Comparison of ENCODE assay signal across 10 cellular contexts in genomic region chr21:36297555-36297937, GRCh38. TPM values are rescaled to one million over a fixed set of nuclear protein-coding genes. Genes with fewer than 3 reads are reported as not detected.
DNase-seq lines count a peak whose midpoint lies in the region; ATAC-seq and TF ChIP-seq lines count a peak whose summit lies in the region.
"Had no signal": no experiment of that assay in that cellular context is flagged by ENCODE, and none has a peak within 500 bp of the region (broad histone marks: within the 10 kb centered on the region; RNA-seq: fewer than 3 reads in every experiment).

No MANE protein-coding gene starts in this region.

- no peaks in the 10 kb centered on the region for H4K20me1 ChIP-seq in PC-9 (ENCODE audit: insufficient read depth)

- no peaks in the 10 kb centered on the region for H3K36me3 ChIP-seq in PC-9 (ENCODE audit: low read depth)

- no peaks in the 10 kb centered on the region for H3K79me2 ChIP-seq in PC-9 (ENCODE audit: low read depth)

- H3F3A ChIP-seq in PC-9 (ENCODE audit: insufficient read depth, low read depth) = no peaks in the 10 kb centered on the region

- ATAC-seq in GM18907 (IDR thresholded peaks at IDR 0.05; ENCODE audit: unreplicated experiment) (peak; percentile 9), HG02884 (IDR thresholded peaks at IDR 0.05; ENCODE audit: unreplicated experiment) (no peak), left colon (no peak)
- peak; percentile 4 for ATAC-seq in effector memory CD8-positive, alpha-beta T cell (replicated peaks)

- H3K27ac Mint-ChIP-seq in effector memory CD8-positive, alpha-beta T cell = peak overlapping the region; percentile 97

- CTCF ChIA-PET in PC-9 (lab: Charles Lee) (no interaction called here), HEK293T (lab: Yijun Ruan, JAX) (no interaction called here)

- no TSS peak for BruUV-seq in PC-9 (replicated peaks; lab: Mats Ljungman, UMichigan)

- H3K9me3 Mint-ChIP-seq in effector memory CD8-positive, alpha-beta T cell = no peaks in the 10 kb centered on the region

- H3K4me1 ChIP-seq in PC-9 (replicated peaks; ENCODE audit: insufficient read depth) = peaks cover 9% of the 10 kb centered on the region; the same call in 1 of the 2 replicates

- no peaks in the 10 kb centered on the region for H3K27me3 ChIP-seq in PC-9 (ENCODE audit: insufficient read depth, low read depth)

- TF ChIP-seq CTCF in PC-9 (conservative IDR thresholded peaks at IDR 0.05) = no peak

- H3K4me3 ChIP-seq in PC-9 (no peak overlapping the region), skin epidermis (peak overlapping the region in 4 of 7 experiments; percentile 3 to 31 (median 10))

- H3K4me1 Mint-ChIP-seq in effector memory CD8-positive, alpha-beta T cell (ENCODE audit: low read depth in 2 of 2) = peaks cover 22 to 23% of the 10 kb centered on the region in 2 donors

- 0 out of 2 replicates have a peak overlapping the region, but pooled peaks have one; percentile 53 for H2AFZ ChIP-seq in PC-9

- peak overlapping the region; percentile 54 for H3K4me2 ChIP-seq in PC-9

- DNase-seq in PC-9 (no peak), HEK293T (ENCODE audit: extremely low spot score) (no peak), left colon (no peak), DMS 273 treated with DMSO at 0.1 percent for 48 hours (lab: John Stamatoyannopoulos, UW) (no peak)
- DNase-seq in effector memory CD8-positive, alpha-beta T cell = no peak
- DNase-seq: left ventricle myocardium superior, NCI-H82 had no signal

- intact Hi-C loops in PC-9 (cut with micrococcal nuclease; ENCODE audit: unreplicated experiment) = no loop called here
- intact Hi-C loops in left colon (cut with DNase I, micrococcal nuclease) = no loop called here

- H3K27ac ChIP-seq in PC-9 (peak overlapping the region; percentile 56), skin epidermis (peak overlapping the region; percentile 23 to 96 (median 89))

- H3K4me3 Mint-ChIP-seq in effector memory CD8-positive, alpha-beta T cell = peak overlapping the region; percentile 75

- no peaks in the 10 kb centered on the region for H3K9me2 ChIP-seq in PC-9 (ENCODE audit: insufficient read depth)

- no peaks in the 10 kb centered on the region for H3K27me3 Mint-ChIP-seq in effector memory CD8-positive, alpha-beta T cell

- no peaks in the 10 kb centered on the region for H3K9me3 ChIP-seq in PC-9 (ENCODE audit: insufficient read depth, low read depth)

- peaks cover 19% of the 10 kb centered on the region for H3K36me3 Mint-ChIP-seq in effector memory CD8-positive, alpha-beta T cell (ENCODE audit: insufficient read depth)

- POLR2A ChIA-PET in PC-9 (lab: Charles Lee; ENCODE audit: unreplicated experiment) = interaction anchor here (0.6 kb wide), 2 partner anchors 22 to 164 kb away, joined by 3 to 16 read pairs; partner anchors contain the start of gene MORC3
- POLR2A ChIA-PET in HEK293T (lab: Yijun Ruan, JAX) = no interaction called here

TF ChIP-seq in HEK293T, 16 proteins besides CTCF, POLR2A, EP300 and RAD21:
- TF ChIP-seq FOXK2 (IDR thresholded peaks at IDR 0.05) = no peak
- no peak for TF ChIP-seq HDGF (IDR thresholded peaks at IDR 0.05; ENCODE audit: borderline replicate concordance)
- no peak for TF ChIP-seq PKNOX1 (IDR thresholded peaks at IDR 0.05)
- TF ChIP-seq SUZ12 (IDR thresholded peaks at IDR 0.05) = no peak
- no peak for TF ChIP-seq FOXA1 (IDR thresholded peaks at IDR 0.05)
- no peak for TF ChIP-seq BHLHE40 (IDR thresholded peaks at IDR 0.05; ENCODE audit: borderline replicate concordance)
- no peak for TF ChIP-seq LEF1 (IDR thresholded peaks at IDR 0.05; ENCODE audit: borderline replicate concordance)
- no peak for TF ChIP-seq ARNT (IDR thresholded peaks at IDR 0.05)
- no peak for TF ChIP-seq FOXM1 (IDR thresholded peaks at IDR 0.05; ENCODE audit: borderline replicate concordance)
- no peak for TF ChIP-seq ZNF384 (IDR thresholded peaks at IDR 0.05)
- no peak for TF ChIP-seq CTBP1 (IDR thresholded peaks at IDR 0.05; ENCODE audit: borderline replicate concordance)
- no peak for TF ChIP-seq SP1 (IDR thresholded peaks at IDR 0.05)
- TF ChIP-seq ELF4 (IDR thresholded peaks at IDR 0.05) = no peak
- no peak for TF ChIP-seq L3MBTL2 (conservative IDR thresholded peaks at IDR 0.05)

RNA-seq across cellular contexts. Expression of gene MORC3, which starts 22.5 kb away (rescaled TPM):
- 15.9 and 17.5 TPM in 2 replicates for total RNA-seq in PC-9 (2021)
- total RNA-seq in left colon = 10 to 100 TPM; 23.4 to 29.7 TPM

Comparison
In these comparisons a context has a peak if more than half of its experiments do, and no peak if none do; other contexts are left out.
1. ATAC-seq: peak in GM18907 (single experiment) and effector memory CD8-positive, alpha-beta T cell (single experiment); none in HG02884 (single experiment) and left colon (single experiment).